ENCODE assay signal across 23 cellular contexts in the genomic region with DNA sequence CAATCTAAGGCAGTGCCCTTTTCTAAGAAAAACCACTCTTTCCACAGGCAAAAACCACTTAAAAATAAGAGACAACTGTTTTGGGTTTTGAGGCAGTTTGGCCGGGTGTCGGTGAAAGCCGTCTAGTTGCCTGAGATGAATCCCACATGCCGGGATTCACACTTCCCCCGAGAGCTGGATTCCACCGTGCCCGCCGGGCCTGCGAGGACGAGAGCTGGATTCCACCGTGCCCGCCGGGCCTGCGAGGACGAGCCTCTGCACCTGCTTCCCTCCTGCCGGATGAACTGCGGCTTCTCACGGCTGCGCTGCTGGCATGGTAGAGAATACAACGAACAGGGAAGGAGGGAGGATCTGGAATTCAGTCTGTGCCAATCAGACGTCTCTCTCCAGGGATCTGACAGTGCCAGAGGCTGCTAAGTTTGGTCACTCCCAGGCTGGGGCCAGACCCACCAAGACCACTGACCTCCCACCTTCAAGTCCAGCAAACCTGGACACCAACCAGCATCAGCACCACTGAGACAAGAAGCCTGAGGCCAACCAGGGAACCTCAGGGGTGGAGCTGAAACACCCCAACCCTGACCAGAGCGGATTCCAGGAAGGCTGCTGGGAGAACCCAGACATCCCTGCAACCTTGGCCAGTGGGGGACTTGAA. TPM values are rescaled to one million over a fixed set of nuclear protein-coding genes. Genes with fewer than 3 reads are reported as not detected.
DNase-seq lines count a peak whose midpoint lies in the region; ATAC-seq and TF ChIP-seq lines count a peak whose summit lies in the region.
"Had no signal": no experiment of that assay in that cellular context is flagged by ENCODE, and none has a peak within 500 bp of the region (broad histone marks: within the 10 kb centered on the region; RNA-seq: fewer than 3 reads in every experiment).

No MANE protein-coding gene starts in this region.

- no peaks in the 10 kb centered on the region for H3K27me3 Mint-ChIP-seq in brain
- no peaks in the 10 kb centered on the region for H3K27me3 Mint-ChIP-seq in stimulated activated naive B cell treated with anti-CD40 and anti-IgM and Interleukin-4, amounts not matched to agents 10 μg/mL and 1 μg/mL and 100 μg/mL, for 72 hours
- peaks cover 0 to 2% of the 10 kb centered on the region in 2 donors for H3K27me3 Mint-ChIP-seq in CD4-positive, alpha-beta memory T cell
- H3K27me3 Mint-ChIP-seq: activated CD4-positive, alpha-beta memory T cell treated with anti-CD3 and anti-CD28 coated beads, Interleukin-2, amount 10 ng/mL, durations not matched to agents 7 days and 5 days; naive thymus-derived CD8-positive, alpha-beta T cell had no signal

- DNase-seq in Right ventricle myocardium superior (peak; percentile 32), right atrium auricular region (ENCODE audit: low spot score) (no peak), left lung (peak in 1 of 2 donors; percentile 73), NOMO-1 treated with DMSO at 0.1 percent for 48 hours (lab: John Stamatoyannopoulos, UW; ENCODE audit: unreplicated experiment) (no peak)
- no peak for DNase-seq in stimulated activated naive B cell treated with anti-CD40 and anti-IgM and Interleukin-4, amounts not matched to agents 10 μg/mL and 1 μg/mL and 100 μg/mL, for 72 hours
- DNase-seq in activated T-cell treated with anti-CD3 and anti-CD28 coated beads, Interleukin-2, amount 50 U/mL, for 48 hours: no peak
- no peak for DNase-seq in CD4-positive, alpha-beta memory T cell
- DNase-seq: activated CD4-positive, alpha-beta memory T cell treated with anti-CD3 and anti-CD28 coated beads, Interleukin-2, amount 10 ng/mL, durations not matched to agents 7 days and 5 days; activated naive CD4-positive, alpha-beta T cell treated with anti-CD3 and anti-CD28 coated beads, Interleukin-2, amount 10 ng/mL, durations not matched to agents 7 days and 5 days; GF-D8; heart right ventricle; HFFc6; KBM-7; NCI-H2029; NCI-H524 treated with DMSO at 0.1 percent for 48 hours; SIG-M5; uterus; WERI-Rb-1 had no signal

- H3K36me3 Mint-ChIP-seq in brain: peaks cover 32% of the 10 kb centered on the region
- peaks cover 13 to 37% of the 10 kb centered on the region in 2 donors for H3K36me3 Mint-ChIP-seq in stimulated activated naive B cell treated with anti-CD40 and anti-IgM and Interleukin-4, amounts not matched to agents 10 μg/mL and 1 μg/mL and 100 μg/mL, for 72 hours
- H3K36me3 Mint-ChIP-seq in CD4-positive, alpha-beta memory T cell: peaks cover 0 to 7% of the 10 kb centered on the region in 2 donors
- H3K36me3 Mint-ChIP-seq: activated naive CD4-positive, alpha-beta T cell treated with anti-CD3 and anti-CD28 coated beads, Interleukin-2, amount 10 ng/mL, durations not matched to agents 7 days and 5 days had no signal

- H3K9me3 Mint-ChIP-seq in brain: peaks cover 14 to 28% (median 25%) of the 10 kb centered on the region in 5 experiments
- peaks cover 3 to 4% of the 10 kb centered on the region in 2 donors for H3K9me3 Mint-ChIP-seq in stimulated activated naive B cell treated with anti-CD40 and anti-IgM and Interleukin-4, amounts not matched to agents 10 μg/mL and 1 μg/mL and 100 μg/mL, for 72 hours
- peaks cover 0 to 20% (median 10%) of the 10 kb centered on the region in 8 donors for H3K9me3 Mint-ChIP-seq in CD4-positive, alpha-beta memory T cell

- no peak overlapping the region for H3K27ac ChIP-seq in right atrium auricular region
- no peak overlapping the region for H3K27ac ChIP-seq in left lung
- H3K27ac ChIP-seq in CD4-positive, alpha-beta memory T cell (ENCODE audit: low read depth, low read length): no peak overlapping the region
- H3K27ac ChIP-seq: C4-2B, heart right ventricle, uterus, WERI-Rb-1 had no signal

- H3K4me1 ChIP-seq in right atrium auricular region (no peaks in the 10 kb centered on the region), left lung (peaks cover 0 to 9% of the 10 kb centered on the region in 2 donors)
- no peaks in the 10 kb centered on the region for H3K4me1 ChIP-seq in CD4-positive, alpha-beta memory T cell (ENCODE audit: insufficient read depth, low read length)

- H3K27ac Mint-ChIP-seq in brain: peak overlapping the region in 4 of 5 experiments; percentile 57 to 90 (median 82)
- peak overlapping the region; percentile 89 for H3K27ac Mint-ChIP-seq in stimulated activated naive B cell treated with anti-CD40 and anti-IgM and Interleukin-4, amounts not matched to agents 10 μg/mL and 1 μg/mL and 100 μg/mL, for 72 hours
- no peak overlapping the region for H3K27ac Mint-ChIP-seq in CD4-positive, alpha-beta memory T cell
- H3K27ac Mint-ChIP-seq: activated CD4-positive, alpha-beta memory T cell treated with anti-CD3 and anti-CD28 coated beads, Interleukin-2, amount 10 ng/mL, durations not matched to agents 7 days and 5 days; activated naive CD4-positive, alpha-beta T cell treated with anti-CD3 and anti-CD28 coated beads, Interleukin-2, amount 10 ng/mL, durations not matched to agents 7 days and 5 days; HFFc6; naive thymus-derived CD8-positive, alpha-beta T cell; T-helper 1 cell treated with Interleukin-12 subunit alpha and Interleukin-12 subunit beta and Interleukin-4 antibody, amounts not matched to agents 30 μg/mL and 1 μg/mL, for 36 hours had no signal

- H3K4me1 Mint-ChIP-seq in brain: peaks cover 54% of the 10 kb centered on the region
- H3K4me1 Mint-ChIP-seq in stimulated activated naive B cell treated with anti-CD40 and anti-IgM and Interleukin-4, amounts not matched to agents 10 μg/mL and 1 μg/mL and 100 μg/mL, for 72 hours: peaks cover 70 to 93% of the 10 kb centered on the region in 2 donors
- peaks cover 2 to 9% (median 4%) of the 10 kb centered on the region in 4 donors for H3K4me1 Mint-ChIP-seq in CD4-positive, alpha-beta memory T cell
- H3K4me1 Mint-ChIP-seq: activated CD4-positive, alpha-beta memory T cell treated with anti-CD3 and anti-CD28 coated beads, Interleukin-2, amount 10 ng/mL, durations not matched to agents 7 days and 5 days; activated naive CD4-positive, alpha-beta T cell treated with anti-CD3 and anti-CD28 coated beads, Interleukin-2, amount 10 ng/mL, durations not matched to agents 7 days and 5 days had no signal

- POLR2A ChIA-PET in CD4-positive, alpha-beta memory T cell (lab: Charles Lee; ENCODE audit: partially characterized antibody): no interaction called here

- H3K9me3 ChIP-seq in right atrium auricular region: peaks cover 0 to 12% of the 10 kb centered on the region in 2 donors
- peaks cover 0 to 8% of the 10 kb centered on the region in 2 donors for H3K9me3 ChIP-seq in left lung
- no peaks in the 10 kb centered on the region for H3K9me3 ChIP-seq in CD4-positive, alpha-beta memory T cell (ENCODE audit: control insufficient read depth in 1 of 2, low read length in 2 of 2)
- H3K9me3 ChIP-seq: uterus had no signal

- H3K36me3 ChIP-seq in right atrium auricular region: no peaks in the 10 kb centered on the region
- no peaks in the 10 kb centered on the region for H3K36me3 ChIP-seq in left lung
- no peaks in the 10 kb centered on the region for H3K36me3 ChIP-seq in CD4-positive, alpha-beta memory T cell (ENCODE audit: insufficient read depth, low read length)
- H3K36me3 ChIP-seq: heart right ventricle, uterus, WERI-Rb-1 had no signal

- ATAC-seq in Right ventricle myocardium superior (ENCODE audit: poor library complexity) (no peak), left lung (peak; percentile 16)
- ATAC-seq in stimulated activated naive B cell treated with anti-CD40 and anti-IgM and Interleukin-4, amounts not matched to agents 10 μg/mL and 1 μg/mL and 100 μg/mL, for 72 hours (replicated peaks): peak in 1 of 2 donors; percentile 1
- ATAC-seq: naive thymus-derived CD8-positive, alpha-beta T cell had no signal

- no peak for TF ChIP-seq CTCF in right atrium auricular region (IDR thresholded peaks at IDR 0.05)
- no peak for TF ChIP-seq CTCF in brain (conservative IDR thresholded peaks at IDR 0.05)
- no peak for TF ChIP-seq CTCF in left lung (IDR thresholded peaks at IDR 0.05)

- intact Hi-C loops in Right ventricle myocardium superior (cut with DNase I) (no loop called here), left lung (cut with DNase I) (no loop called here)
- intact Hi-C loops in CD4-positive, alpha-beta memory T cell (cut with micrococcal nuclease): no loop called here

- peak overlapping the region in 1 of 5 experiments; percentile 24 for H3K4me3 Mint-ChIP-seq in brain
- peak overlapping the region; percentile 66 to 72 for H3K4me3 Mint-ChIP-seq in stimulated activated naive B cell treated with anti-CD40 and anti-IgM and Interleukin-4, amounts not matched to agents 10 μg/mL and 1 μg/mL and 100 μg/mL, for 72 hours
- no peak overlapping the region for H3K4me3 Mint-ChIP-seq in CD4-positive, alpha-beta memory T cell
- H3K4me3 Mint-ChIP-seq: activated CD4-positive, alpha-beta memory T cell treated with anti-CD3 and anti-CD28 coated beads, Interleukin-2, amount 10 ng/mL, durations not matched to agents 7 days and 5 days; activated naive CD4-positive, alpha-beta T cell treated with anti-CD3 and anti-CD28 coated beads, Interleukin-2, amount 10 ng/mL, durations not matched to agents 7 days and 5 days; HFFc6; naive thymus-derived CD8-positive, alpha-beta T cell; T-helper 1 cell treated with Interleukin-12 subunit alpha and Interleukin-12 subunit beta and Interleukin-4 antibody, amounts not matched to agents 30 μg/mL and 1 μg/mL, for 36 hours had no signal

- H3K27me3 ChIP-seq in right atrium auricular region (no peaks in the 10 kb centered on the region), left lung (no peaks in the 10 kb centered on the region)
- no peaks in the 10 kb centered on the region for H3K27me3 ChIP-seq in CD4-positive, alpha-beta memory T cell (ENCODE audit: insufficient read depth, low read length)
- H3K27me3 ChIP-seq: heart right ventricle, uterus had no signal

- CTCF ChIA-PET in CD4-positive, alpha-beta memory T cell (lab: Charles Lee; ENCODE audit: partially characterized antibody): no interaction called here

- H3K4me3 ChIP-seq in right atrium auricular region: no peak overlapping the region
- H3K4me3 ChIP-seq in left lung: no peak overlapping the region
- H3K4me3 ChIP-seq in CD4-positive, alpha-beta memory T cell (ENCODE audit: low read length in 2 of 2): no peak overlapping the region
- H3K4me3 ChIP-seq: heart right ventricle, lung, uterus had no signal

RNA-seq across cellular contexts. Expression of gene VAV2, which starts 23.0 kb away (rescaled TPM):
- total RNA-seq in Right ventricle myocardium superior (4.9 TPM), right atrium auricular region (1 to 10 TPM; 3.4 to 6.0 TPM), left lung (10 to 100 TPM; 25.3 to 26.2 TPM)
- 80.6 TPM for polyA plus RNA-seq in brain (ENCODE audit: insufficient read depth, low read depth, low replicate concordance)
- total RNA-seq in CD4-positive, alpha-beta memory T cell: 1 to 10 TPM; 1.1 to 3.0 TPM
- under 1 TPM; 0.26 to 0.94 TPM for polyA plus RNA-seq in CD4-positive, alpha-beta memory T cell

RNA-seq across cellular contexts. Expression of gene BRD3OS, which starts 56.2 kb away (rescaled TPM):
- total RNA-seq in Right ventricle myocardium superior: 4.9 TPM
- 10 to 100 TPM in 1 of 2 donors, 1 to 10 TPM in 1; 7.8 to 11.2 TPM for total RNA-seq in right atrium auricular region
- polyA plus RNA-seq in brain (ENCODE audit: insufficient read depth, low read depth, low replicate concordance): 49.4 TPM
- 10 to 100 TPM; 15.8 to 17.6 TPM for total RNA-seq in left lung
- total RNA-seq in CD4-positive, alpha-beta memory T cell: 10 to 100 TPM; 18.3 to 21.5 TPM
- 10 to 100 TPM; 18.4 to 33.1 TPM for polyA plus RNA-seq in CD4-positive, alpha-beta memory T cell

Comparison
In these comparisons a context has a peak if more than half of its experiments do, and no peak if none do; other contexts are left out.
1. H3K27ac Mint-ChIP-seq: peak in brain (4 of 5) and stimulated activated naive B cell treated with anti-CD40 and anti-IgM and Interleukin-4, amounts not matched to agents 10 μg/mL and 1 μg/mL and 100 μg/mL, for 72 hours (single experiment); none in CD4-positive, alpha-beta memory T cell (0 of 7).
2. H3K4me3 Mint-ChIP-seq: peak in stimulated activated naive B cell treated with anti-CD40 and anti-IgM and Interleukin-4, amounts not matched to agents 10 μg/mL and 1 μg/mL and 100 μg/mL, for 72 hours (2 of 2); none in CD4-positive, alpha-beta memory T cell (0 of 8).